17 cellular contexts compared by ENCODE assay signal in the genomic region with DNA sequence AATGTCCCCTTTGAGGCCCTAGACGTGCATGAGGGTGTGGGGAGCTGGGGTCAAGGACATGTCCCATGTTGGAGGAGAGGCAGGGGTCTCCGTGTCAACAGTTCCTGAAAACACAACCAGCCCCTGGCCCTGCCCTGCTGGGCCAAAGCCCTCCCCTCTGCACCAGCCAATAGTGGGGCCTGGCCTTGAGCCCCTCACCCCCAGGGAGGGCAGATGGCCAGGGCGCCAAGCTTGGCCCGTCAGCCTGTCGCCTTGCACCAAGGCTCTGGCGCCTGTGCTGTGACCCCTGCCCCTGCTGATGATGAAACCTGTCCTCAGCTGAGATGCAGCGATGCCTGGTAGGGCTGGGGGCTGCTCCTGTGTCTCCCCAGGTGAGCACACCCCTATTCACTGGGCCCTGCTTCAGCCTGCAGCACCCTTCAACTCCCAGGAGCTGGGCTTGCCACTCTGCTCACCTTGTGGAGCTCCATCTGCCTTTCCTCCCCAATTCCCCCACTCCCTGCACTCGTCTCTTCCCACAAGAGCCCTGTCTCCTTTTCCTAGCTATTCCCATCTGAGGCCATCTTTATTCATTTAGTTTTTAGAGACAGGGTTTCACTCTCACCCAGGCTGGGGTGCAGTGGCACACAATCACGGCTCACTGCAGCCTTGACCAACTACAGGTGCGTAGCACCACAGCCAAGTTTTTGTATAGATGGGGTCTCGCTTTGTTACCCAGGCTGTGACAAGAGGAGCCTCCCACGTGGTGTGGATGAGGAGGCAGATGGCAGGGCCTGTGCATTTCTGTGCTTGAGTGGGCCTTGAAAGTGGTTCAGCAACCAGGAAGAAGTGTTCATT. TPM values are rescaled to one million over a fixed set of nuclear protein-coding genes. Genes with fewer than 3 reads are reported as not detected.
A peak's percentile ranks its signal among the peaks of the same experiment; 100 is the strongest.
DNase-seq lines count a peak whose midpoint lies in the region; ATAC-seq, FAIRE-seq and TF ChIP-seq lines count a peak whose summit lies in the region.
"Had no signal": no experiment of that assay in that cellular context is flagged by ENCODE, and none has a peak within 500 bp of the region (broad histone marks: within the 10 kb centered on the region; RNA-seq: fewer than 3 reads in every experiment).

No MANE protein-coding gene starts in this region.

- no peak for FAIRE-seq in GM12892 (lab: Jason Lieb, UNC)
- FAIRE-seq: astrocyte had no signal

- no peaks in the 10 kb centered on the region for H3K9me3 ChIP-seq in BLaER1 treated with 17β-estradiol and CSF1 and Interleukin-3, amounts not matched to agents 10 nM and 100 nM (replicated peaks in 1 of 11)
- H3K9me3 ChIP-seq in mesodermal cell (ENCODE audit: control insufficient read depth, low read length) (no peaks in the 10 kb centered on the region), uterus (no peaks in the 10 kb centered on the region)
- H3K9me3 ChIP-seq: tibial artery had no signal

- peaks cover 44 to 62% (median 52%) of the 10 kb centered on the region in 10 experiments for H3K4me1 ChIP-seq in BLaER1 treated with 17β-estradiol and CSF1 and Interleukin-3, amounts not matched to agents 10 nM and 100 nM
- no peaks in the 10 kb centered on the region for H3K4me1 ChIP-seq in mesodermal cell (ENCODE audit: control insufficient read depth, insufficient read depth, low read length, poor library complexity, severe bottlenecking)
- H3K4me1 ChIP-seq in uterus: no peaks in the 10 kb centered on the region
- H3K4me1 ChIP-seq: parathyroid adenoma had no signal

- peaks cover 0 to 2% (median 0%) of the 10 kb centered on the region in 5 experiments for H3K9me3 Mint-ChIP-seq in brain
- H3K9me3 Mint-ChIP-seq in activated CD4-positive, alpha-beta memory T cell treated with anti-CD3 and anti-CD28 coated beads, Interleukin-2, amount 10 ng/mL, durations not matched to agents 7 days and 5 days: no peaks in the 10 kb centered on the region
- H3K9me3 Mint-ChIP-seq: activated CD8-positive, alpha-beta T cell treated with anti-CD3 and anti-CD28 coated beads for 36 hours had no signal

- H3K27ac Mint-ChIP-seq in brain: peak overlapping the region in 4 of 5 experiments; percentile 26 to 83 (median 71)
- no peak overlapping the region for H3K27ac Mint-ChIP-seq in activated CD4-positive, alpha-beta memory T cell treated with anti-CD3 and anti-CD28 coated beads, Interleukin-2, amount 10 ng/mL, durations not matched to agents 7 days and 5 days
- H3K27ac Mint-ChIP-seq: activated CD8-positive, alpha-beta T cell treated with anti-CD3 and anti-CD28 coated beads for 36 hours had no signal

- peaks cover 0 to 24% (median 5%) of the 10 kb centered on the region in 11 experiments; a peak in 6 of 22 replicates for H4K20me1 ChIP-seq in BLaER1 treated with 17β-estradiol and CSF1 and Interleukin-3, amounts not matched to agents 10 nM and 100 nM

- H3K4me1 Mint-ChIP-seq in brain: peaks cover 8% of the 10 kb centered on the region
- H3K4me1 Mint-ChIP-seq in activated CD4-positive, alpha-beta memory T cell treated with anti-CD3 and anti-CD28 coated beads, Interleukin-2, amount 10 ng/mL, durations not matched to agents 7 days and 5 days: no peaks in the 10 kb centered on the region

- H3K4me3 ChIP-seq in BLaER1 treated with 17β-estradiol and CSF1 and Interleukin-3, amounts not matched to agents 10 nM and 100 nM: no peak overlapping the region
- H3K4me3 ChIP-seq in mesodermal cell (ENCODE audit: extremely low read depth, insufficient read depth, low read length, poor library complexity, severe bottlenecking) (no peak overlapping the region), uterus (no peak overlapping the region)
- H3K4me3 ChIP-seq: tibial artery had no signal

- no peak for ATAC-seq in HG03025 (IDR thresholded peaks at IDR 0.05; ENCODE audit: low FRiP score, unreplicated experiment)
- ATAC-seq: activated CD8-positive, alpha-beta T cell treated with anti-CD3 and anti-CD28 coated beads for 36 hours had no signal

- H3K36me3 Mint-ChIP-seq in brain: peaks cover 13% of the 10 kb centered on the region
- H3K36me3 Mint-ChIP-seq in activated CD4-positive, alpha-beta memory T cell treated with anti-CD3 and anti-CD28 coated beads, Interleukin-2, amount 10 ng/mL, durations not matched to agents 7 days and 5 days (ENCODE audit: low read depth): peaks cover 19% of the 10 kb centered on the region

- no peak for TF ChIP-seq CTCF in brain (conservative IDR thresholded peaks at IDR 0.05)
- no peak for TF ChIP-seq CTCF in uterus (IDR thresholded peaks at IDR 0.05)

- peaks cover 12% of the 10 kb centered on the region for H3K27me3 Mint-ChIP-seq in brain
- peaks cover 21% of the 10 kb centered on the region for H3K27me3 Mint-ChIP-seq in activated CD4-positive, alpha-beta memory T cell treated with anti-CD3 and anti-CD28 coated beads, Interleukin-2, amount 10 ng/mL, durations not matched to agents 7 days and 5 days

- WGBS in mesodermal cell (ENCODE audit: insufficient coverage in 2 of 2), 2 experiments: 84 to 86% methylated on average over 10 of the region's 12 CpGs

- peaks cover 42 to 49% (median 47%) of the 10 kb centered on the region in 11 experiments for H3K36me3 ChIP-seq in BLaER1 treated with 17β-estradiol and CSF1 and Interleukin-3, amounts not matched to agents 10 nM and 100 nM
- H3K36me3 ChIP-seq in mesodermal cell (ENCODE audit: control insufficient read depth, insufficient read depth, low read length) (peaks cover 34% of the 10 kb centered on the region), uterus (no peaks in the 10 kb centered on the region)

- peak overlapping the region; percentile 59 to 98 (median 86) for H3K4me2 ChIP-seq in BLaER1 treated with 17β-estradiol and CSF1 and Interleukin-3, amounts not matched to agents 10 nM and 100 nM

- intact Hi-C loops in uterus (cut with DNase I; ENCODE audit: low total_unique reads): no loop called here

- CTCF ChIA-PET in activated CD4-positive, alpha-beta memory T cell treated with anti-CD3 and anti-CD28 coated beads, Interleukin-2, amount 10 ng/mL, durations not matched to agents 7 days and 5 days (lab: Charles Lee): no interaction called here

- no peak overlapping the region for H3K4me3 Mint-ChIP-seq in brain
- no peak overlapping the region for H3K4me3 Mint-ChIP-seq in activated CD4-positive, alpha-beta memory T cell treated with anti-CD3 and anti-CD28 coated beads, Interleukin-2, amount 10 ng/mL, durations not matched to agents 7 days and 5 days
- H3K4me3 Mint-ChIP-seq: activated CD8-positive, alpha-beta T cell treated with anti-CD3 and anti-CD28 coated beads for 36 hours had no signal

- H3K27me3 ChIP-seq in BLaER1 treated with 17β-estradiol and CSF1 and Interleukin-3, amounts not matched to agents 10 nM and 100 nM: peaks cover 0 to 7% (median 0%) of the 10 kb centered on the region in 11 experiments; a peak in 5 of 22 replicates
- H3K27me3 ChIP-seq in uterus: no peaks in the 10 kb centered on the region

- POLR2A ChIA-PET in activated CD4-positive, alpha-beta memory T cell treated with anti-CD3 and anti-CD28 coated beads, Interleukin-2, amount 10 ng/mL, durations not matched to agents 7 days and 5 days (lab: Charles Lee): interaction anchor here (0.8 to 1.3 kb wide), 3 partner anchors 9 to 22 kb away, joined by 3 to 4 read pairs (median 3); no protein-coding TSS in a partner anchor

- TF ChIP-seq POLR2A in GM12892 (IDR thresholded peaks at IDR 0.05; ENCODE audit: low read depth, low read length): peak; percentile 17; the same call in 1 of the 2 replicates
- TF ChIP-seq POLR2A in uterus (IDR thresholded peaks at IDR 0.05): no peak

- H3K27ac ChIP-seq in BLaER1 treated with 17β-estradiol and CSF1 and Interleukin-3, amounts not matched to agents 10 nM and 100 nM: peak overlapping the region in 1 of 11 experiments; percentile 25; a peak in 2 of 22 replicates
- H3K27ac ChIP-seq in mesodermal cell (ENCODE audit: low read depth, low read length, severe bottlenecking) (peak overlapping the region; percentile 10), uterus (no peak overlapping the region)
- H3K27ac ChIP-seq: parathyroid adenoma, tibial artery had no signal

- 0 out of 22 replicates have a peak overlapping the region, but pooled peaks of 2 of the 11 experiments have one; percentile 5 to 18 for H3K9ac ChIP-seq in BLaER1 treated with 17β-estradiol and CSF1 and Interleukin-3, amounts not matched to agents 10 nM and 100 nM
- H3K9ac ChIP-seq: parathyroid adenoma had no signal

- DNase-seq in GM12892 (ENCODE audit: insufficient read length): no peak
- DNase-seq in activated CD4-positive, alpha-beta memory T cell treated with anti-CD3 and anti-CD28 coated beads, Interleukin-2, amount 10 ng/mL, durations not matched to agents 7 days and 5 days: no peak
- DNase-seq in uterus: no peak
- DNase-seq in activated CD4-positive, alpha-beta T cell treated with anti-CD3 and anti-CD28 coated beads for 48 hours: no peak
- DNase-seq: activated CD8-positive, alpha-beta T cell treated with anti-CD3 and anti-CD28 coated beads for 36 hours; AML-193; EL; mesendoderm; NCI-H226; tibial artery had no signal

RNA-seq across cellular contexts. Expression of a gene that starts 2.1 kb away (rescaled TPM):
- polyA plus RNA-seq in GM12892 (2012; ENCODE audit: missing spikeins): not detected
- polyA plus RNA-seq in brain (ENCODE audit: insufficient read depth, low read depth, low replicate concordance): 2.1 TPM
- not detected for polyA plus RNA-seq in mesodermal cell (2013, experiment 1 of 2)
- not detected for polyA plus RNA-seq in mesodermal cell (2013, experiment 2 of 2)
- under 1 TPM; 0.38 to 0.43 TPM for total RNA-seq in activated CD4-positive, alpha-beta memory T cell treated with anti-CD3 and anti-CD28 coated beads, Interleukin-2, amount 10 ng/mL, durations not matched to agents 7 days and 5 days
- 1 to 10 TPM in 1 of 4 donors, not detected in 3; 1.1 TPM for total RNA-seq in uterus
- total RNA-seq: fibroblast of villous mesenchyme had no signal

RNA-seq across cellular contexts. Expression of a gene that starts 11.4 kb away (rescaled TPM):
- polyA plus RNA-seq in GM12892 (2012; ENCODE audit: missing spikeins): 122 TPM
- 192 TPM for polyA plus RNA-seq in brain (ENCODE audit: insufficient read depth, low read depth, low replicate concordance)
- 108 TPM for polyA plus RNA-seq in mesodermal cell (2013, experiment 1 of 2)
- 98.7 TPM for polyA plus RNA-seq in mesodermal cell (2013, experiment 2 of 2)
- 100 to 1,000 TPM; 164 to 172 TPM for total RNA-seq in activated CD4-positive, alpha-beta memory T cell treated with anti-CD3 and anti-CD28 coated beads, Interleukin-2, amount 10 ng/mL, durations not matched to agents 7 days and 5 days
- total RNA-seq in uterus: 100 to 1,000 TPM in 1 of 4 donors, 10 to 100 TPM in 3; 48.8 to 155 (median 87.5) TPM

RNA-seq across cellular contexts. Expression of a gene that starts 11.8 kb away (rescaled TPM):
- not detected for polyA plus RNA-seq in GM12892 (2012; ENCODE audit: missing spikeins)
- polyA plus RNA-seq in brain (ENCODE audit: insufficient read depth, low read depth, low replicate concordance): 311 TPM
- not detected for polyA plus RNA-seq in mesodermal cell (2013, experiment 1 of 2)
- polyA plus RNA-seq in mesodermal cell (2013, experiment 2 of 2): not detected
- not detected for total RNA-seq in activated CD4-positive, alpha-beta memory T cell treated with anti-CD3 and anti-CD28 coated beads, Interleukin-2, amount 10 ng/mL, durations not matched to agents 7 days and 5 days
- 10 to 100 TPM in 1 of 4 donors, under 1 TPM in 1, not detected in 2; 0.91 to 15.1 TPM for total RNA-seq in uterus
- total RNA-seq: astrocyte, fibroblast of villous mesenchyme had no signal

RNA-seq across cellular contexts. Expression of a gene that starts 31.4 kb away (rescaled TPM):
- 12.7 TPM for polyA plus RNA-seq in GM12892 (2012; ENCODE audit: missing spikeins)
- polyA plus RNA-seq in brain (ENCODE audit: insufficient read depth, low read depth, low replicate concordance): 68.3 TPM
- polyA plus RNA-seq in mesodermal cell (2013, experiment 1 of 2): 13.5 TPM
- polyA plus RNA-seq in mesodermal cell (2013, experiment 2 of 2): 10.9 TPM
- 10 to 100 TPM; 13.2 to 13.3 TPM for total RNA-seq in activated CD4-positive, alpha-beta memory T cell treated with anti-CD3 and anti-CD28 coated beads, Interleukin-2, amount 10 ng/mL, durations not matched to agents 7 days and 5 days
- 10 to 100 TPM in 3 of 4 donors, 1 to 10 TPM in 1; 7.3 to 37.8 (median 20.2) TPM for total RNA-seq in uterus

RNA-seq across cellular contexts. Expression of a gene that starts 48.8 kb away (rescaled TPM):
- 225 TPM for polyA plus RNA-seq in GM12892 (2012; ENCODE audit: missing spikeins)
- 6.9 TPM for polyA plus RNA-seq in brain (ENCODE audit: insufficient read depth, low read depth, low replicate concordance)
- not detected for polyA plus RNA-seq in mesodermal cell (2013, experiment 1 of 2)
- polyA plus RNA-seq in mesodermal cell (2013, experiment 2 of 2): not detected
- total RNA-seq in activated CD4-positive, alpha-beta memory T cell treated with anti-CD3 and anti-CD28 coated beads, Interleukin-2, amount 10 ng/mL, durations not matched to agents 7 days and 5 days: under 1 TPM; 0.63 to 0.76 TPM
- total RNA-seq in uterus: 1 to 10 TPM in 2 of 4 donors, under 1 TPM in 2; under 0.01 to 9.4 (median 1.3) TPM
- total RNA-seq: astrocyte, fibroblast of villous mesenchyme had no signal
